9 cellular contexts compared by ENCODE assay signal in the genomic region with DNA sequence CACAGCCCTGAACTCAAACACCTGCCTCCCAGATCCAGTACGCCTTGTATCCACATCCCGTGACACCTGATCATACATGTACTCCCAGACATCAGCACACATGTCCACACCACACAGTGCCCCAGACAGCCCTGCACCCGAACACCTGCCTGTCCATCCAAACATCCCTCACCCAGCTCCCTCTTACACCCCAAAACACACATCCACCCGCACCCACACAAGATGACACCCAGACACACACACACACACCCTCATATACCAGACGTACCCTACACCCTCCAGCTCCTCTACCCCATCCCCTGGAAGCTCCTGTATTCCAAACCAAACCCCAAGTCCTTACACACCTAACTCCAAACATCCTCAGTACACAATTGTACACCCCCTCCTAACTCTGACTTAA. TPM values are rescaled to one million over a fixed set of nuclear protein-coding genes. Genes with fewer than 3 reads are reported as not detected.
DNase-seq lines count a peak whose midpoint lies in the region; ATAC-seq and TF ChIP-seq lines count a peak whose summit lies in the region.
"Had no signal": no experiment of that assay in that cellular context is flagged by ENCODE, and none has a peak within 500 bp of the region (broad histone marks: within the 10 kb centered on the region; RNA-seq: fewer than 3 reads in every experiment).

No MANE protein-coding gene starts in this region.

- ATAC-seq in Panc1 (no peak), GM21619 (IDR thresholded peaks at IDR 0.05; ENCODE audit: unreplicated experiment) (no peak), HG02763 (IDR thresholded peaks at IDR 0.05; ENCODE audit: unreplicated experiment) (no peak), HG03039 (IDR thresholded peaks at IDR 0.05; ENCODE audit: unreplicated experiment) (no peak)
- no peak for ATAC-seq in effector memory CD8-positive, alpha-beta T cell (replicated peaks)

- intact Hi-C loops in Panc1 (cut with micrococcal nuclease; ENCODE audit: unreplicated experiment), result no loop called here

- peaks cover 21 to 23% of the 10 kb centered on the region in 2 donors for H3K4me1 Mint-ChIP-seq in effector memory CD8-positive, alpha-beta T cell (ENCODE audit: low read depth in 2 of 2)

- H4K20me1 ChIP-seq in neural cell (ENCODE audit: insufficient read depth), result no peaks in the 10 kb centered on the region

- in situ Hi-C loops in Panc1 (cut with HindIII; ENCODE audit: low pct_unique_long_range_greater_than_20kb, low sequenced_read_pairs), result no loop called here

- peak overlapping the region; percentile 44 to 47 for H3K4me3 Mint-ChIP-seq in effector memory CD8-positive, alpha-beta T cell

- H3F3A ChIP-seq in neural cell (ENCODE audit: insufficient read depth, low read length, poor library complexity, severe bottlenecking), result no peaks in the 10 kb centered on the region

- peak overlapping the region; percentile 2 to 75 for H3K27ac Mint-ChIP-seq in effector memory CD8-positive, alpha-beta T cell

- no peak overlapping the region for H3K4me2 ChIP-seq in neural cell (ENCODE audit: low read length)

- CTCF ChIA-PET in Panc1 (lab: Charles Lee), result no interaction called here

- H3K4me1 ChIP-seq in Panc1 (ENCODE audit: control insufficient read depth, insufficient read depth, low read length), result 0 out of 2 replicates have a peak, but pooled peaks cover 3% of the 10 kb centered on the region

- H3K79me2 ChIP-seq in neural cell (replicated peaks; ENCODE audit: insufficient read depth, low read length), result no peaks in the 10 kb centered on the region

- no peaks in the 10 kb centered on the region for H3K9me2 ChIP-seq in neural cell (ENCODE audit: insufficient read depth, low read length)

- TF ChIP-seq EP300 in neural cell (conservative IDR thresholded peaks at IDR 0.05; ENCODE audit: poor library complexity, severe bottlenecking), result no peak

- H3K27me3 ChIP-seq in Panc1 (ENCODE audit: control insufficient read depth, insufficient read depth, low read length) (no peaks in the 10 kb centered on the region), neural cell (ENCODE audit: insufficient read depth, low read depth, low read length) (no peaks in the 10 kb centered on the region)

- H3K9me3 ChIP-seq in Panc1 (ENCODE audit: control insufficient read depth, insufficient read depth, low read depth, low read length), result no peaks in the 10 kb centered on the region
- no peaks in the 10 kb centered on the region for H3K9me3 ChIP-seq in neural cell (ENCODE audit: low read length)
- H3K9me3 ChIP-seq: neutrophil had no signal

- BruUV-seq in Panc1 (replicated peaks; lab: Mats Ljungman, UMichigan), result no TSS peak

- H3K36me3 ChIP-seq in Panc1 (ENCODE audit: control insufficient read depth, insufficient read depth, low read length) (no peaks in the 10 kb centered on the region), neural cell (ENCODE audit: insufficient read depth, low read length) (no peaks in the 10 kb centered on the region)
- H3K36me3 ChIP-seq: neutrophil had no signal

- H3K9me3 Mint-ChIP-seq in effector memory CD8-positive, alpha-beta T cell, result no peaks in the 10 kb centered on the region

- H3K4me3 ChIP-seq in AG10803 (ENCODE audit: low read length) (peak overlapping the region; percentile 79), Panc1 (ENCODE audit: low read depth in 2 of 2, low read length in 2 of 2) (peak overlapping the region; percentile 50 to 54), neural cell (ENCODE audit: low read length) (peak overlapping the region; percentile 61)

- POLR2A ChIA-PET in Panc1 (lab: Charles Lee), result no interaction called here

- peak overlapping the region; percentile 35; the same call in 1 of the 2 replicates for H3K27ac ChIP-seq in Panc1 (ENCODE audit: low read length)
- no peak overlapping the region for H3K27ac ChIP-seq in neural cell (ENCODE audit: low read length)

- H3K27me3 Mint-ChIP-seq in effector memory CD8-positive, alpha-beta T cell, result no peaks in the 10 kb centered on the region

- no peak for TF ChIP-seq RAD21 in neural cell (conservative IDR thresholded peaks at IDR 0.05)

- H3K36me3 Mint-ChIP-seq in effector memory CD8-positive, alpha-beta T cell (ENCODE audit: insufficient read depth), result peaks cover 3% of the 10 kb centered on the region

- TF ChIP-seq CTCF in AG10803 (conservative IDR thresholded peaks at IDR 0.05; ENCODE audit: low read length) (no peak), Panc1 (IDR thresholded peaks at IDR 0.05) (no peak), neural cell (IDR thresholded peaks at IDR 0.05; ENCODE audit: poor library complexity, severe bottlenecking) (no peak)

- DNase-seq in AG10803 (ENCODE audit: low read depth) (no peak), Panc1 (ENCODE audit: low read depth, low spot score) (no peak)
- no peak for DNase-seq in effector memory CD8-positive, alpha-beta T cell
- no peak for DNase-seq in effector CD8-positive, alpha-beta T cell (lab: John Stamatoyannopoulos, UW)

- no peak overlapping the region for H2AFZ ChIP-seq in neural cell (ENCODE audit: low read depth, low read length)

- peak overlapping the region; percentile 53 for H3K9ac ChIP-seq in neural cell (ENCODE audit: low read length)

TF ChIP-seq in neural cell, 6 proteins besides CTCF, POLR2A, EP300 and RAD21:
- TF ChIP-seq POLR2AphosphoS5 (IDR thresholded peaks at IDR 0.05) (no peak), SMC3 (conservative IDR thresholded peaks at IDR 0.05; ENCODE audit: poor library complexity) (no peak), EZH2 (IDR thresholded peaks at IDR 0.05; ENCODE audit: borderline replicate concordance, insufficient read depth, low read length, poor library complexity, severe bottlenecking) (no peak), TAF1 (IDR thresholded peaks at IDR 0.05; ENCODE audit: low read depth) (no peak), MXI1 (conservative IDR thresholded peaks at IDR 0.05; ENCODE audit: poor library complexity, severe bottlenecking) (no peak)
- TF ChIP-seq, protein P1, sequence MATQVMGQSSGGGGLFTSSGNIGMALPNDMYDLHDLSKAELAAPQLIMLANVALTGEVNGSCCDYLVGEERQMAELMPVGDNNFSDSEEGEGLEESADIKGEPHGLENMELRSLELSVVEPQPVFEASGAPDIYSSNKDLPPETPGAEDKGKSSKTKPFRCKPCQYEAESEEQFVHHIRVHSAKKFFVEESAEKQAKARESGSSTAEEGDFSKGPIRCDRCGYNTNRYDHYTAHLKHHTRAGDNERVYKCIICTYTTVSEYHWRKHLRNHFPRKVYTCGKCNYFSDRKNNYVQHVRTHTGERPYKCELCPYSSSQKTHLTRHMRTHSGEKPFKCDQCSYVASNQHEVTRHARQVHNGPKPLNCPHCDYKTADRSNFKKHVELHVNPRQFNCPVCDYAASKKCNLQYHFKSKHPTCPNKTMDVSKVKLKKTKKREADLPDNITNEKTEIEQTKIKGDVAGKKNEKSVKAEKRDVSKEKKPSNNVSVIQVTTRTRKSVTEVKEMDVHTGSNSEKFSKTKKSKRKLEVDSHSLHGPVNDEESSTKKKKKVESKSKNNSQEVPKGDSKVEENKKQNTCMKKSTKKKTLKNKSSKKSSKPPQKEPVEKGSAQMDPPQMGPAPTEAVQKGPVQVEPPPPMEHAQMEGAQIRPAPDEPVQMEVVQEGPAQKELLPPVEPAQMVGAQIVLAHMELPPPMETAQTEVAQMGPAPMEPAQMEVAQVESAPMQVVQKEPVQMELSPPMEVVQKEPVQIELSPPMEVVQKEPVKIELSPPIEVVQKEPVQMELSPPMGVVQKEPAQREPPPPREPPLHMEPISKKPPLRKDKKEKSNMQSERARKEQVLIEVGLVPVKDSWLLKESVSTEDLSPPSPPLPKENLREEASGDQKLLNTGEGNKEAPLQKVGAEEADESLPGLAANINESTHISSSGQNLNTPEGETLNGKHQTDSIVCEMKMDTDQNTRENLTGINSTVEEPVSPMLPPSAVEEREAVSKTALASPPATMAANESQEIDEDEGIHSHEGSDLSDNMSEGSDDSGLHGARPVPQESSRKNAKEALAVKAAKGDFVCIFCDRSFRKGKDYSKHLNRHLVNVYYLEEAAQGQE (IDR thresholded peaks at IDR 0.05; ENCODE audit: borderline replicate concordance), result no peak

RNA-seq across cellular contexts. Expression of gene CAMK1, which starts 0.7 kb away (rescaled TPM):
- 9.7 TPM for total RNA-seq in Panc1 (2021; ENCODE audit: unreplicated experiment)
- polyA plus RNA-seq in Panc1 (2012; ENCODE audit: insufficient read length), result 21.1 TPM
- 18.7 and 21.3 TPM in 2 replicates for polyA plus RNA-seq in neural cell
- 6.1 and 12.4 TPM in 2 replicates for polyA minus RNA-seq in neural cell

RNA-seq across cellular contexts. Expression of gene OGG1, which starts 19.3 kb away (rescaled TPM):
- 32.5 TPM for total RNA-seq in Panc1 (2021; ENCODE audit: unreplicated experiment)
- 24.6 TPM for polyA plus RNA-seq in Panc1 (2012; ENCODE audit: insufficient read length)
- 34.4 and 40.3 TPM in 2 replicates for polyA plus RNA-seq in neural cell
- polyA minus RNA-seq in neural cell, result 60.5 and 73.5 TPM in 2 replicates

RNA-seq across cellular contexts. Expression of gene TADA3, which starts 23.3 kb away (rescaled TPM):
- 61.3 TPM for total RNA-seq in Panc1 (2021; ENCODE audit: unreplicated experiment)
- 94.0 TPM for polyA plus RNA-seq in Panc1 (2012; ENCODE audit: insufficient read length)
- 55.4 and 64.0 TPM in 2 replicates for polyA plus RNA-seq in neural cell
- 36.5 and 39.1 TPM in 2 replicates for polyA minus RNA-seq in neural cell

RNA-seq across cellular contexts. Expression of gene ARPC4, which starts 23.9 kb away (rescaled TPM):
- 117 TPM for total RNA-seq in Panc1 (2021; ENCODE audit: unreplicated experiment)
- polyA plus RNA-seq in Panc1 (2012; ENCODE audit: insufficient read length), result 128 TPM
- polyA plus RNA-seq in neural cell, result 179 and 188 TPM in 2 replicates
- polyA minus RNA-seq in neural cell, result 133 and 144 TPM in 2 replicates

RNA-seq across cellular contexts. Expression of gene BRPF1, which starts 37.5 kb away (rescaled TPM):
- 17.4 TPM for total RNA-seq in Panc1 (2021; ENCODE audit: unreplicated experiment)
- polyA plus RNA-seq in Panc1 (2012; ENCODE audit: insufficient read length), result 11.7 TPM
- 14.9 and 18.0 TPM in 2 replicates for polyA plus RNA-seq in neural cell
- polyA minus RNA-seq in neural cell, result 30.0 and 30.9 TPM in 2 replicates
